ENCODE assay signal across 8 cellular contexts in the genomic region with DNA sequence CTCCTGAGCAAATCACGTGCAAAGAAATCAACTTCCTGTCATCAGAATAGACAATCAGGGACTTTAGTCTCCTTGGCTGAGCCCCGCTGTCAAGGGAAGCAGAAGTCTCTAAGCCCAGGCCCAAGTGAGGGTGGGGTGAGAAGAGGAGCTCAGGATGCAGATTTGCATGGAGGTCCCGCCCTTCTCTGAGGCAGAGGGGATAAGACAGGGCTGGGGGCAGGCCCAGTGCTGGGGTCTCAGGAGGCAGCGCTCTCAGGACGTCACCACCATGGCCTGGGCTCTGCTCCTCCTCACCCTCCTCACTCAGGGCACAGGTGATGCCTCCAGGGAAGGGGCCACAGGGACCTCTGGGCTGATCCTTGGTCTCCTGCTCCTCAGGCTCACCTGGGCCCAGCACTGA.
A peak's percentile ranks its signal among the peaks of the same experiment; 100 is the strongest.
DNase-seq lines count a peak whose midpoint lies in the region; ATAC-seq and TF ChIP-seq lines count a peak whose summit lies in the region.
"Not testable (repeated sequence)": the region's sequence is repeated elsewhere in the genome, so short reads cannot be mapped to it uniquely, and the experiment has no call there.

No MANE protein-coding gene starts in this region.

- not testable (repeated sequence) for H3K9me2 ChIP-seq in GM23338 (ENCODE audit: insufficient read depth)

- not testable (repeated sequence) for H3K4me3 Mint-ChIP-seq in GM23338; activated CD8-positive, alpha-beta T cell treated with anti-CD3 and anti-CD28 coated beads, Interleukin-2, amount 10 ng/mL, durations not matched to agents 7 days and 5 days
- peak overlapping the region; percentile 69 for H3K4me3 Mint-ChIP-seq in T-helper 17 cell
- peak overlapping the region; percentile 11 for H3K4me3 Mint-ChIP-seq in activated naive CD8-positive, alpha-beta T cell treated with anti-CD3 and anti-CD28 coated beads, Interleukin-2, amount 10 ng/mL, durations not matched to agents 7 days and 5 days
- peak overlapping the region; percentile 53 for H3K4me3 Mint-ChIP-seq in memory B cell
- H3K4me3 Mint-ChIP-seq in stimulated activated memory B cell treated with anti-CD40 and anti-IgM and Interleukin-4, amounts not matched to agents 10 μg/mL and 1 μg/mL and 100 μg/mL, for 72 hours, result peak overlapping the region; percentile 56

- peaks cover 40% of the 10 kb centered on the region for H3K27me3 Mint-ChIP-seq in GM23338 (ENCODE audit: insufficient read depth, low read depth, poor library complexity)
- not testable (repeated sequence) for H3K27me3 Mint-ChIP-seq in T-helper 17 cell; activated CD8-positive, alpha-beta T cell treated with anti-CD3 and anti-CD28 coated beads, Interleukin-2, amount 10 ng/mL, durations not matched to agents 7 days and 5 days (ENCODE audit: low read depth); activated naive CD8-positive, alpha-beta T cell treated with anti-CD3 and anti-CD28 coated beads, Interleukin-2, amount 10 ng/mL, durations not matched to agents 7 days and 5 days; memory B cell; stimulated activated memory B cell treated with anti-CD40 and anti-IgM and Interleukin-4, amounts not matched to agents 10 μg/mL and 1 μg/mL and 100 μg/mL, for 72 hours

- not testable (repeated sequence) for DNase-seq in GM23338 (ENCODE audit: low spot score); T-helper 17 cell; activated CD8-positive, alpha-beta T cell treated with anti-CD3 and anti-CD28 coated beads, Interleukin-2, amount 10 ng/mL, durations not matched to agents 7 days and 5 days; activated naive CD8-positive, alpha-beta T cell treated with anti-CD3 and anti-CD28 coated beads, Interleukin-2, amount 10 ng/mL, durations not matched to agents 7 days and 5 days
- DNase-seq in NOMO-1 treated with DMSO at 0.1 percent for 48 hours (lab: John Stamatoyannopoulos, UW; ENCODE audit: unreplicated experiment) (peak; percentile 58), memory B cell (ENCODE audit: low spot score in 2 of 2) (peak; percentile 28 to 32)

- peak overlapping the region; percentile 56 for H3K4me3 ChIP-seq in BLaER1
- H3K4me3 ChIP-seq in GM23338, result not testable (repeated sequence)

- H3K9ac ChIP-seq in BLaER1, result peak overlapping the region; percentile 78

- peak overlapping the region; percentile 85 for H3K27ac ChIP-seq in BLaER1
- H3K27ac ChIP-seq in GM23338 (ENCODE audit: low read depth), result not testable (repeated sequence)

- peaks cover 100% of the 10 kb centered on the region for H3K4me1 ChIP-seq in BLaER1
- H3K4me1 ChIP-seq in GM23338 (ENCODE audit: insufficient read depth), result not testable (repeated sequence)

- H3K27me3 ChIP-seq in BLaER1, result not testable (repeated sequence)
- H3K27me3 ChIP-seq in GM23338 (ENCODE audit: insufficient read depth), result peaks cover 96% of the 10 kb centered on the region

- not testable (repeated sequence) for TF ChIP-seq CTCF in GM23338 (conservative IDR thresholded peaks at IDR 0.05; ENCODE audit: low read depth in 2 of 2)

- not testable (repeated sequence) for H3K4me1 Mint-ChIP-seq in GM23338
- H3K4me1 Mint-ChIP-seq in T-helper 17 cell (peaks cover 62% of the 10 kb centered on the region), memory B cell (peaks cover 37% of the 10 kb centered on the region)
- peaks cover 77% of the 10 kb centered on the region for H3K4me1 Mint-ChIP-seq in activated CD8-positive, alpha-beta T cell treated with anti-CD3 and anti-CD28 coated beads, Interleukin-2, amount 10 ng/mL, durations not matched to agents 7 days and 5 days (ENCODE audit: low read depth)
- H3K4me1 Mint-ChIP-seq in activated naive CD8-positive, alpha-beta T cell treated with anti-CD3 and anti-CD28 coated beads, Interleukin-2, amount 10 ng/mL, durations not matched to agents 7 days and 5 days, result peaks cover 55% of the 10 kb centered on the region
- H3K4me1 Mint-ChIP-seq in stimulated activated memory B cell treated with anti-CD40 and anti-IgM and Interleukin-4, amounts not matched to agents 10 μg/mL and 1 μg/mL and 100 μg/mL, for 72 hours, result peaks cover 56% of the 10 kb centered on the region

- H3K36me3 Mint-ChIP-seq in GM23338 (ENCODE audit: low read depth); T-helper 17 cell (ENCODE audit: low read depth); activated CD8-positive, alpha-beta T cell treated with anti-CD3 and anti-CD28 coated beads, Interleukin-2, amount 10 ng/mL, durations not matched to agents 7 days and 5 days (ENCODE audit: low read depth); activated naive CD8-positive, alpha-beta T cell treated with anti-CD3 and anti-CD28 coated beads, Interleukin-2, amount 10 ng/mL, durations not matched to agents 7 days and 5 days; memory B cell; stimulated activated memory B cell treated with anti-CD40 and anti-IgM and Interleukin-4, amounts not matched to agents 10 μg/mL and 1 μg/mL and 100 μg/mL, for 72 hours: not testable (repeated sequence)

- not testable (repeated sequence) for H3K9me3 Mint-ChIP-seq in GM23338; activated CD8-positive, alpha-beta T cell treated with anti-CD3 and anti-CD28 coated beads, Interleukin-2, amount 10 ng/mL, durations not matched to agents 7 days and 5 days (ENCODE audit: insufficient read depth); activated naive CD8-positive, alpha-beta T cell treated with anti-CD3 and anti-CD28 coated beads, Interleukin-2, amount 10 ng/mL, durations not matched to agents 7 days and 5 days; memory B cell; stimulated activated memory B cell treated with anti-CD40 and anti-IgM and Interleukin-4, amounts not matched to agents 10 μg/mL and 1 μg/mL and 100 μg/mL, for 72 hours

- H3K4me2 ChIP-seq in BLaER1, result peak overlapping the region; percentile 89
- not testable (repeated sequence) for H3K4me2 ChIP-seq in GM23338

- not testable (repeated sequence) for H4K20me1 ChIP-seq in BLaER1; GM23338 (replicated peaks; ENCODE audit: insufficient read depth)

- H3K79me2 ChIP-seq in GM23338 (replicated peaks; ENCODE audit: insufficient read depth), result not testable (repeated sequence)

- CTCF ChIA-PET in activated CD8-positive, alpha-beta T cell treated with anti-CD3 and anti-CD28 coated beads, Interleukin-2, amount 10 ng/mL, durations not matched to agents 7 days and 5 days (lab: Charles Lee), result interaction anchor here (1.1 to 3.9 kb wide), 5 partner anchors 15 to 61 kb away, joined by 3 to 21 read pairs (median 4); no protein-coding TSS in a partner anchor

- ATAC-seq in GM23338 (peak; percentile 51), T-helper 17 cell (peak; percentile 23), memory B cell (ENCODE audit: low read depth) (peak; percentile 85)
- not testable (repeated sequence) for ATAC-seq in activated CD8-positive, alpha-beta T cell treated with anti-CD3 and anti-CD28 coated beads, Interleukin-2, amount 10 ng/mL, durations not matched to agents 7 days and 5 days; activated naive CD8-positive, alpha-beta T cell treated with anti-CD3 and anti-CD28 coated beads, Interleukin-2, amount 10 ng/mL, durations not matched to agents 7 days and 5 days (ENCODE audit: low read depth)
- ATAC-seq in stimulated activated memory B cell treated with anti-CD40 and anti-IgM and Interleukin-4, amounts not matched to agents 10 μg/mL and 1 μg/mL and 100 μg/mL, for 72 hours, result peak; percentile 67

- not testable (repeated sequence) for H3K27ac Mint-ChIP-seq in GM23338, memory B cell
- H3K27ac Mint-ChIP-seq in T-helper 17 cell, result peak overlapping the region; percentile 94
- peak overlapping the region; percentile 75 for H3K27ac Mint-ChIP-seq in activated CD8-positive, alpha-beta T cell treated with anti-CD3 and anti-CD28 coated beads, Interleukin-2, amount 10 ng/mL, durations not matched to agents 7 days and 5 days
- peak overlapping the region; percentile 78 for H3K27ac Mint-ChIP-seq in activated naive CD8-positive, alpha-beta T cell treated with anti-CD3 and anti-CD28 coated beads, Interleukin-2, amount 10 ng/mL, durations not matched to agents 7 days and 5 days
- H3K27ac Mint-ChIP-seq in stimulated activated memory B cell treated with anti-CD40 and anti-IgM and Interleukin-4, amounts not matched to agents 10 μg/mL and 1 μg/mL and 100 μg/mL, for 72 hours, result peak overlapping the region; percentile 22

- not testable (repeated sequence) for H3F3A ChIP-seq in GM23338 (replicated peaks; ENCODE audit: low read depth)

- H2AFZ ChIP-seq in GM23338, result not testable (repeated sequence)

- not testable (repeated sequence) for H3K9me3 ChIP-seq in BLaER1; T-helper 17 cell (ENCODE audit: control insufficient read depth, low read length, poor library complexity, severe bottlenecking)

- POLR2A ChIA-PET in activated CD8-positive, alpha-beta T cell treated with anti-CD3 and anti-CD28 coated beads, Interleukin-2, amount 10 ng/mL, durations not matched to agents 7 days and 5 days (lab: Charles Lee); activated naive CD8-positive, alpha-beta T cell treated with anti-CD3 and anti-CD28 coated beads, Interleukin-2, amount 10 ng/mL, durations not matched to agents 7 days and 5 days (lab: Charles Lee): not testable (repeated sequence)

- not testable (repeated sequence) for H3K36me3 ChIP-seq in BLaER1; GM23338 (ENCODE audit: insufficient read depth)
